Comparison of ENCODE assay signal across 9 cellular contexts in the genomic region with DNA sequence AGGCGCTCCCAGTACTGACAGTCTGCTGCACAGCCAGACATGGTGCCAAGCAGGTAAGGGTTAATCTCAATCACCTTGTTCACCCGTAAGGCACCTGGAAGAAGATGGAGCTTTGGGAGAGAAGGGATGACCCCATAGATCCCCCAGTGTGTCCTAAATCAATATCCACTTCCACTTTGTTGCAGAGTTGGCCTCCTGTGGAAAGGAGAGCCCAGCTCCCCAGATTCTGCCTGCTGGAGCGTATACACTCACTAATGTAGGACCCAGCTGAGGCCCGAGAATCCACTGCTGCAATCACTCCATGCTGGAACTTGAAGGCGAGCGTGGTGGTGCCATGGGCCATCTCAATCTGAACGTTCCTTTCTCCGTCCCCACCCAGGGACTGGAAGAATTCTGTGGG. TPM values are rescaled to one million over a fixed set of nuclear protein-coding genes. Genes with fewer than 3 reads are reported as not detected.
DNase-seq lines count a peak whose midpoint lies in the region; ATAC-seq and TF ChIP-seq lines count a peak whose summit lies in the region.
"Had no signal": no experiment of that assay in that cellular context is flagged by ENCODE, and none has a peak within 500 bp of the region (broad histone marks: within the 10 kb centered on the region; RNA-seq: fewer than 3 reads in every experiment).

No MANE protein-coding gene starts in this region.

- no peak overlapping the region for H3K23ac ChIP-seq in neuronal stem cell (ENCODE audit: low read depth, low read length, poor library complexity)

- H3K4me3 Mint-ChIP-seq in CD4-positive, CD25-positive, alpha-beta regulatory T cell: peak overlapping the region; percentile 96 to 99 (median 98)

- DNase-seq in CD4-positive, CD25-positive, alpha-beta regulatory T cell: no peak
- DNase-seq in choroid plexus epithelial cell (ENCODE audit: low read depth): no peak
- no peak for DNase-seq in neuronal stem cell (ENCODE audit: low spot score)
- DNase-seq in SIG-M5 treated with dmso at 0.1 percent for 504 hours (lab: John Stamatoyannopoulos, UW; ENCODE audit: unreplicated experiment): no peak
- DNase-seq in caudate nucleus (lab: John Stamatoyannopoulos, UW): no peak
- no peak for DNase-seq in foreskin melanocyte
- DNase-seq: midbrain had no signal

- peaks cover 60% of the 10 kb centered on the region for H3K36me3 Mint-ChIP-seq in CD4-positive, CD25-positive, alpha-beta regulatory T cell

- no peak overlapping the region for H4K8ac ChIP-seq in neuronal stem cell (ENCODE audit: low read depth, low read length)

- H3K4me3 ChIP-seq in CD4-positive, CD25-positive, alpha-beta regulatory T cell (ENCODE audit: low read depth, low read length): peak overlapping the region; percentile 94
- H3K4me3 ChIP-seq in KMS-11 (IDR thresholded peaks at IDR 0.05; ENCODE audit: insufficient read depth, low read depth, low read length) (no peak overlapping the region), choroid plexus epithelial cell (ENCODE audit: low read depth, low read length) (peak overlapping the region; percentile 90), neuronal stem cell (ENCODE audit: low read length in 2 of 2) (no peak overlapping the region)

- no peak overlapping the region for H3K14ac ChIP-seq in neuronal stem cell (ENCODE audit: low read length)

- H3K79me1 ChIP-seq in neuronal stem cell (ENCODE audit: low read depth, low read length): no peaks in the 10 kb centered on the region

- H2AFZ ChIP-seq in KMS-11 (ENCODE audit: low read depth) (peak overlapping the region; percentile 80; the same call in 1 of the 2 replicates), neuronal stem cell (ENCODE audit: low read length) (peak overlapping the region; percentile 92)

- no peak overlapping the region for H2BK12ac ChIP-seq in neuronal stem cell (ENCODE audit: low read length)

- H3K9me3 Mint-ChIP-seq in CD4-positive, CD25-positive, alpha-beta regulatory T cell: no peaks in the 10 kb centered on the region

- peaks cover 11% of the 10 kb centered on the region; the same call in 1 of the 2 replicates for H3K79me2 ChIP-seq in KMS-11 (ENCODE audit: insufficient read depth, low read depth)

- H3K4me1 Mint-ChIP-seq in CD4-positive, CD25-positive, alpha-beta regulatory T cell: peaks cover 9 to 75% (median 51%) of the 10 kb centered on the region in 4 donors

- no peaks in the 10 kb centered on the region for H3K27me3 ChIP-seq in CD4-positive, CD25-positive, alpha-beta regulatory T cell (ENCODE audit: control insufficient read depth, insufficient read depth, low read length)
- H3K27me3 ChIP-seq in KMS-11 (ENCODE audit: insufficient read depth, low read depth): no peaks in the 10 kb centered on the region
- peaks cover 0 to 75% (median 28%) of the 10 kb centered on the region in 3 experiments for H3K27me3 ChIP-seq in neuronal stem cell (ENCODE audit: control insufficient read depth in 3 of 3, insufficient read depth in 3 of 3, low read depth in 1 of 3, low read length in 3 of 3)

- H3K4ac ChIP-seq in neuronal stem cell (ENCODE audit: low read length): no peak overlapping the region

- H2BK5ac ChIP-seq in neuronal stem cell (ENCODE audit: low read length): no peak overlapping the region

- TF ChIP-seq CTCF in KMS-11 (conservative IDR thresholded peaks at IDR 0.05; ENCODE audit: low read depth, low read length) (no peak), choroid plexus epithelial cell (conservative IDR thresholded peaks at IDR 0.05; ENCODE audit: low read depth, low read length) (no peak)

- peaks cover 4% of the 10 kb centered on the region for H3K27me3 Mint-ChIP-seq in CD4-positive, CD25-positive, alpha-beta regulatory T cell

- H2BK15ac ChIP-seq in neuronal stem cell (ENCODE audit: low read length): no peak overlapping the region

- no peaks in the 10 kb centered on the region for H3K9me3 ChIP-seq in CD4-positive, CD25-positive, alpha-beta regulatory T cell (ENCODE audit: control insufficient read depth in 2 of 2, low read length in 2 of 2)
- H3K9me3 ChIP-seq in neuronal stem cell (replicated peaks in 1 of 2; ENCODE audit: control insufficient read depth in 2 of 2, insufficient read depth in 1 of 2, low read depth in 1 of 2, low read length in 2 of 2): peaks cover 0 to 5% of the 10 kb centered on the region in 2 donors

- no peak for ATAC-seq in CD4-positive, CD25-positive, alpha-beta regulatory T cell (ENCODE audit: low read depth in 2 of 2)
- ATAC-seq in activated CD4-positive, CD25-positive, alpha-beta regulatory T cell treated with anti-CD3 and anti-CD28 coated beads, Interleukin-2, amount 50 U/mL, for 24 hours: no peak

- peak overlapping the region; percentile 99 for H3K27ac ChIP-seq in CD4-positive, CD25-positive, alpha-beta regulatory T cell (ENCODE audit: insufficient read depth, low read length, poor library complexity, severe bottlenecking)
- peak overlapping the region; percentile 73; the same call in 1 of the 2 replicates for H3K27ac ChIP-seq in KMS-11
- H3K27ac ChIP-seq in neuronal stem cell (replicated peaks; ENCODE audit: low read length): no peak overlapping the region
- no peak overlapping the region for H3K27ac ChIP-seq in caudate nucleus (ENCODE audit: low read depth, low read length)

- no peak overlapping the region for H4K91ac ChIP-seq in neuronal stem cell (ENCODE audit: low read depth, low read length, poor library complexity)

- peaks cover 42% of the 10 kb centered on the region for H3K36me3 ChIP-seq in CD4-positive, CD25-positive, alpha-beta regulatory T cell (ENCODE audit: control insufficient read depth, insufficient read depth, low read length)
- H3K36me3 ChIP-seq in KMS-11 (ENCODE audit: insufficient read depth): peaks cover 3% of the 10 kb centered on the region; the same call in 1 of the 2 replicates
- H3K36me3 ChIP-seq in neuronal stem cell (replicated peaks in 1 of 2; ENCODE audit: control insufficient read depth in 2 of 2, insufficient read depth in 2 of 2, low read length in 2 of 2): no peaks in the 10 kb centered on the region

- H3K18ac ChIP-seq in neuronal stem cell (ENCODE audit: low read length): no peak overlapping the region

- WGBS in neuronal stem cell (ENCODE audit: extremely low coverage in 2 of 2, insufficient read length in 2 of 2, insufficient replicate concordance in 1 of 2), 2 donors: no CpG with 5 or more reads among the region's 8 CpGs

- H2AK5ac ChIP-seq in neuronal stem cell (ENCODE audit: low read depth, low read length): no peak overlapping the region

- peak overlapping the region; percentile 100 for H3K27ac Mint-ChIP-seq in CD4-positive, CD25-positive, alpha-beta regulatory T cell

- H4K20me1 ChIP-seq in KMS-11 (ENCODE audit: insufficient read depth): no peaks in the 10 kb centered on the region

- H3K9ac ChIP-seq in KMS-11 (peak overlapping the region; percentile 84; the same call in 1 of the 2 replicates), neuronal stem cell (ENCODE audit: low read depth, low read length, poor library complexity) (no peak overlapping the region)

- H3K4me1 ChIP-seq in CD4-positive, CD25-positive, alpha-beta regulatory T cell (ENCODE audit: control insufficient read depth, insufficient read depth, low read length, poor library complexity, severe bottlenecking): peaks cover 85% of the 10 kb centered on the region
- H3K4me1 ChIP-seq in KMS-11 (ENCODE audit: low read depth, poor library complexity, severe bottlenecking) (peaks cover 51% of the 10 kb centered on the region), neuronal stem cell (ENCODE audit: control insufficient read depth in 2 of 2, insufficient read depth in 1 of 2, low read depth in 1 of 2, low read length in 2 of 2) (peaks cover 0 to 5% of the 10 kb centered on the region in 2 donors)

- H3K4me2 ChIP-seq in KMS-11 (peak overlapping the region; percentile 92), neuronal stem cell (ENCODE audit: insufficient read depth, low read length, poor library complexity, severe bottlenecking) (no peak overlapping the region)

- no peak overlapping the region for H2BK120ac ChIP-seq in neuronal stem cell (ENCODE audit: low read depth, low read length)

RNA-seq across cellular contexts. Expression of gene PSMB8, which starts 1.2 kb away (rescaled TPM):
- total RNA-seq in CD4-positive, CD25-positive, alpha-beta regulatory T cell: 185 TPM
- polyA plus RNA-seq in CD4-positive, CD25-positive, alpha-beta regulatory T cell: 100 to 1,000 TPM; 462 to 803 (median 547) TPM
- 2.1 TPM for polyA plus RNA-seq in neuronal stem cell (2013, experiment 1 of 2)
- 2.5 TPM for polyA plus RNA-seq in neuronal stem cell (2013, experiment 2 of 2)

RNA-seq across cellular contexts. Expression of gene TAP2, which starts 4.2 kb away (rescaled TPM):
- 165 TPM for total RNA-seq in CD4-positive, CD25-positive, alpha-beta regulatory T cell
- 10 to 100 TPM in 3 of 4 donors, 1 to 10 TPM in 1; 7.2 to 56.3 (median 31.9) TPM for polyA plus RNA-seq in CD4-positive, CD25-positive, alpha-beta regulatory T cell
- 1.8 TPM for polyA plus RNA-seq in neuronal stem cell (2013, experiment 1 of 2)
- polyA plus RNA-seq in neuronal stem cell (2013, experiment 2 of 2): 2.4 TPM

RNA-seq across cellular contexts. Expression of gene TAP1, which starts 10.8 kb away (rescaled TPM):
- 220 TPM for total RNA-seq in CD4-positive, CD25-positive, alpha-beta regulatory T cell
- polyA plus RNA-seq in CD4-positive, CD25-positive, alpha-beta regulatory T cell: 100 to 1,000 TPM; 386 to 477 (median 440) TPM
- 4.4 TPM for polyA plus RNA-seq in neuronal stem cell (2013, experiment 1 of 2)
- polyA plus RNA-seq in neuronal stem cell (2013, experiment 2 of 2): 4.3 TPM

RNA-seq across cellular contexts. Expression of gene PSMB9, which starts 11.3 kb away (rescaled TPM):
- total RNA-seq in CD4-positive, CD25-positive, alpha-beta regulatory T cell: 148 TPM
- 100 to 1,000 TPM; 503 to 896 (median 615) TPM for polyA plus RNA-seq in CD4-positive, CD25-positive, alpha-beta regulatory T cell
- polyA plus RNA-seq in neuronal stem cell (2013, experiment 1 of 2): 0.15 TPM
- 0.29 TPM for polyA plus RNA-seq in neuronal stem cell (2013, experiment 2 of 2)

RNA-seq across cellular contexts. Expression of gene HLA-DOB, which starts 25.9 kb away (rescaled TPM):
- 6.8 TPM for total RNA-seq in CD4-positive, CD25-positive, alpha-beta regulatory T cell
- 1 to 10 TPM in 2 of 4 donors, under 1 TPM in 2; 0.31 to 4.3 (median 1.6) TPM for polyA plus RNA-seq in CD4-positive, CD25-positive, alpha-beta regulatory T cell
- polyA plus RNA-seq in neuronal stem cell (2013, experiment 1 of 2): 0.04 TPM
- 0.07 TPM for polyA plus RNA-seq in neuronal stem cell (2013, experiment 2 of 2)

Comparison
In these comparisons a context has a peak if more than half of its experiments do, and no peak if none do; other contexts are left out.
1. H3K27ac ChIP-seq: peak in CD4-positive, CD25-positive, alpha-beta regulatory T cell (single experiment) and KMS-11 (single experiment); none in neuronal stem cell (single experiment) and caudate nucleus (single experiment).
2. H3K4me3 ChIP-seq: peak in CD4-positive, CD25-positive, alpha-beta regulatory T cell (single experiment) and choroid plexus epithelial cell (single experiment); none in KMS-11 (single experiment) and neuronal stem cell (0 of 2).